Comparison of ENCODE assay signal across 1 cellular context in the genomic region with DNA sequence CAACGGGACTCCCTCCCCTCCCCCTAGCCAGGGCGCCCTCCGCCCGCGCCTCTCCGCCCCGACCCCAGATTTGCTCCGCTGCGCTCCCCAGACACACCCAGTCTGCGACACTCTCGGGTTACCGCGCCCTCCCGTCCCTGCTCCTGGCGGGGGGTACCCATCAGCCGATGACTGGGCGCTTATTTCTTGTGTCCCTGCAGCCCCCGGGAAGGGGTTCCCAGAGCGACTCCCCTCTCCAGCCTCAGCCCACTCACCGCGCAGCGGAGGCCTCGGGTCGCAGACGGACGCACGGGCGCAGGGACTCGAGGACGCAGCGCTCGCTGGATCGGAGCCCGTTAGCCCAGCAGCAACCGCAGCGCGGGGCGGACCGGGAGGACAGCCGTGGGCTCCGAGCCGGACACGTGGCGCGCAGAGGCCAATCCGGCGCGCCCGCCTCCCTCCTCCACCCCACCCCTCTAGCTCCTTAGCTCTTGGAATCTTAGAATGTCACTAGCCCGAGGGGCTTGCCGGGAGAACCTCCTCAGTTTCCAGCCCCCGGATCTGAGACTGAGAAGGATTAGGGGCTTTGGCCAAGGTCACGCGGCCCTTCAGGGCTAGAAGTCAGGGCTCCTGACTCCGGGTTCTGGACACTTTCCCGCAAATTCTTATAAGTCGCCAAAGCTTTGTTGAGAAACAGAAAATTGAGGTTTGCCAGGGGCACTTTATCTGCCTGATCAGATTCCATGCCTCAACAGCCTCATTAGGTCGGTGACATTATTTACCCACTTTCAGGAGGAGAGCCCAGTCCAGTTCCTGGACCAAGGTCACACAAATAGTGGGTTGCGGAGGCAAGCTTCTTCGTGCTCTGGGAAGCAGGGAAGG.
TF ChIP-seq lines count a peak whose summit lies in the region.

A gene (minus strand): TSS at position 354 of the 861 bp plus-strand sequence. CDS start 9,878 bp downstream, outside the sequence.

TF ChIP-seq in K562, 482 proteins besides CTCF, POLR2A, EP300 and RAD21 (continued from another document and continues in another):
- TF ChIP-seq ZNF699 (CRISPR knock-in tag; IDR thresholded peaks at IDR 0.05; ENCODE audit: insufficient replicate concordance) (no peak), LARP7 (IDR thresholded peaks at IDR 0.05) (no peak), ZNF75A (CRISPR knock-in tag; IDR thresholded peaks at IDR 0.05) (no peak), DIDO1 (tag; IDR thresholded peaks at IDR 0.05; ENCODE audit: low read depth) (no peak), RBM34 (IDR thresholded peaks at IDR 0.05; ENCODE audit: borderline replicate concordance, insufficient read depth, low read length) (no peak), SRSF7 (optimal IDR thresholded peaks at IDR 0.05; ENCODE audit: low read depth, low read length) (no peak), MAFG (tag; conservative IDR thresholded peaks at IDR 0.05) (no peak), FOXK1 (CRISPR knock-in tag; IDR thresholded peaks at IDR 0.05; ENCODE audit: borderline replicate concordance) (no peak), HMG20B (CRISPR knock-in tag; IDR thresholded peaks at IDR 0.05) (no peak), ZBTB7A (IDR thresholded peaks at IDR 0.05; ENCODE audit: borderline replicate concordance, control insufficient read depth, low read depth, low read length) (peak; percentile 31; the same call in 1 of the 2 replicates), DACH1 (IDR thresholded peaks at IDR 0.05; ENCODE audit: partially characterized antibody) (no peak), SMAD4 (CRISPR knock-in tag; conservative IDR thresholded peaks at IDR 0.05) (peak; percentile 84), ZNF217 (CRISPR knock-in tag; IDR thresholded peaks at IDR 0.05) (no peak), CHD1 (IDR thresholded peaks at IDR 0.05; ENCODE audit: low read length) (no peak), FOXJ3 (CRISPR knock-in tag; IDR thresholded peaks at IDR 0.05) (no peak), GTF2E2 (tag; IDR thresholded peaks at IDR 0.05) (no peak), ZNF583 (CRISPR knock-in tag; IDR thresholded peaks at IDR 0.05) (no peak), RFX7 (CRISPR knock-in tag; IDR thresholded peaks at IDR 0.05) (no peak), ZNF431 (CRISPR knock-in tag; IDR thresholded peaks at IDR 0.05) (peak; percentile 69; the same call in 1 of the 2 replicates), NR2F6 (CRISPR knock-in tag; IDR thresholded peaks at IDR 0.05) (no peak)
- TF ChIP-seq, protein P1, sequence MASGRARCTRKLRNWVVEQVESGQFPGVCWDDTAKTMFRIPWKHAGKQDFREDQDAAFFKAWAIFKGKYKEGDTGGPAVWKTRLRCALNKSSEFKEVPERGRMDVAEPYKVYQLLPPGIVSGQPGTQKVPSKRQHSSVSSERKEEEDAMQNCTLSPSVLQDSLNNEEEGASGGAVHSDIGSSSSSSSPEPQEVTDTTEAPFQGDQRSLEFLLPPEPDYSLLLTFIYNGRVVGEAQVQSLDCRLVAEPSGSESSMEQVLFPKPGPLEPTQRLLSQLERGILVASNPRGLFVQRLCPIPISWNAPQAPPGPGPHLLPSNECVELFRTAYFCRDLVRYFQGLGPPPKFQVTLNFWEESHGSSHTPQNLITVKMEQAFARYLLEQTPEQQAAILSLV (tag; IDR thresholded peaks at IDR 0.05): no peak
- TF ChIP-seq, protein P2, sequence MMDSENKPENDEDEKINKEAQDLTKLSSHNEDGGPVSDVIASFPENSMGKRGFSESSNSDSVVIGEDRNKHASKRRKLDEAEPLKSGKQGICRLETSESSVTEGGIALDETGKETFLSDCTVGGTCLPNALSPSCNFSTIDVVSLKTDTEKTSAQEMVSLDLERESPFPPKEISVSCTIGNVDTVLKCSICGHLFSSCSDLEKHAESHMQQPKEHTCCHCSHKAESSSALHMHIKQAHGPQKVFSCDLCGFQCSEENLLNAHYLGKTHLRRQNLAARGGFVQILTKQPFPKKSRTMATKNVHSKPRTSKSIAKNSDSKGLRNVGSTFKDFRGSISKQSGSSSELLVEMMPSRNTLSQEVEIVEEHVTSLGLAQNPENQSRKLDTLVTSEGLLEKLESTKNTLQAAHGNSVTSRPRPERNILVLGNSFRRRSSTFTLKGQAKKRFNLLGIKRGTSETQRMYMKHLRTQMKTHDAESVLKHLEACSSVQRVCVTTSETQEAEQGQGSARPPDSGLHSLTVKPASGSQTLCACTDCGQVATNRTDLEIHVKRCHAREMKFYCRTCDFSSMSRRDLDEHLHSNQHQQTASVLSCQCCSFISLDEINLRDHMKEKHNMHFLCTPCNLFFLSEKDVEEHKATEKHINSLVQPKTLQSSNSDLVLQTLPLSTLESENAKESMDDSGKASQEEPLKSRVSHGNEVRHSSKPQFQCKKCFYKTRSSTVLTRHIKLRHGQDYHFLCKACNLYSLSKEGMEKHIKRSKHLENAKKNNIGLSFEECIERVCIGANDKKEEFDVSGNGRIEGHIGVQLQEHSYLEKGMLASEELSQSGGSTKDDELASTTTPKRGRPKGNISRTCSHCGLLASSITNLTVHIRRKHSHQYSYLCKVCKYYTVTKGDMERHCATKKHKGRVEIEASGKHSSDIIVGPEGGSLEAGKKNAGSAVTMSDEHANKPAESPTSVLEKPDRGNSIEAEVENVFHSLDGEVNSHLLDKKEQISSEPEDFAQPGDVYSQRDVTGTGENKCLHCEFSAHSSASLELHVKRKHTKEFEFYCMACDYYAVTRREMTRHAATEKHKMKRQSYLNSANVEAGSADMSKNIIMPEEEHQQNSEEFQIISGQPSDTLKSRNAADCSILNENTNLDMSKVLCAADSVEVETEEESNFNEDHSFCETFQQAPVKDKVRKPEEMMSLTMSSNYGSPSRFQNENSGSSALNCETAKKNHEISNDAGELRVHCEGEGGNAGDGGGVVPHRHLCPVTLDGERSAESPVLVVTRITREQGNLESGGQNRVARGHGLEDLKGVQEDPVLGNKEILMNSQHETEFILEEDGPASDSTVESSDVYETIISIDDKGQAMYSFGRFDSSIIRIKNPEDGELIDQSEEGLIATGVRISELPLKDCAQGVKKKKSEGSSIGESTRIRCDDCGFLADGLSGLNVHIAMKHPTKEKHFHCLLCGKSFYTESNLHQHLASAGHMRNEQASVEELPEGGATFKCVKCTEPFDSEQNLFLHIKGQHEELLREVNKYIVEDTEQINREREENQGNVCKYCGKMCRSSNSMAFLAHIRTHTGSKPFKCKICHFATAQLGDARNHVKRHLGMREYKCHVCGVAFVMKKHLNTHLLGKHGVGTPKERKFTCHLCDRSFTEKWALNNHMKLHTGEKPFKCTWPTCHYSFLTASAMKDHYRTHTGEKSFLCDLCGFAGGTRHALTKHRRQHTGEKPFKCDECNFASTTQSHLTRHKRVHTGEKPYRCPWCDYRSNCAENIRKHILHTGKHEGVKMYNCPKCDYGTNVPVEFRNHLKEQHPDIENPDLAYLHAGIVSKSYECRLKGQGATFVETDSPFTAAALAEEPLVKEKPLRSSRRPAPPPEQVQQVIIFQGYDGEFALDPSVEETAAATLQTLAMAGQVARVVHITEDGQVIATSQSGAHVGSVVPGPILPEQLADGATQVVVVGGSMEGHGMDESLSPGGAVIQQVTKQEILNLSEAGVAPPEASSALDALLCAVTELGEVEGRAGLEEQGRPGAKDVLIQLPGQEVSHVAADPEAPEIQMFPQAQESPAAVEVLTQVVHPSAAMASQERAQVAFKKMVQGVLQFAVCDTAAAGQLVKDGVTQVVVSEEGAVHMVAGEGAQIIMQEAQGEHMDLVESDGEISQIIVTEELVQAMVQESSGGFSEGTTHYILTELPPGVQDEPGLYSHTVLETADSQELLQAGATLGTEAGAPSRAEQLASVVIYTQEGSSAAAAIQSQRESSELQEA (IDR thresholded peaks at IDR 0.05; ENCODE audit: low read depth): no peak
- TF ChIP-seq, protein P3, sequence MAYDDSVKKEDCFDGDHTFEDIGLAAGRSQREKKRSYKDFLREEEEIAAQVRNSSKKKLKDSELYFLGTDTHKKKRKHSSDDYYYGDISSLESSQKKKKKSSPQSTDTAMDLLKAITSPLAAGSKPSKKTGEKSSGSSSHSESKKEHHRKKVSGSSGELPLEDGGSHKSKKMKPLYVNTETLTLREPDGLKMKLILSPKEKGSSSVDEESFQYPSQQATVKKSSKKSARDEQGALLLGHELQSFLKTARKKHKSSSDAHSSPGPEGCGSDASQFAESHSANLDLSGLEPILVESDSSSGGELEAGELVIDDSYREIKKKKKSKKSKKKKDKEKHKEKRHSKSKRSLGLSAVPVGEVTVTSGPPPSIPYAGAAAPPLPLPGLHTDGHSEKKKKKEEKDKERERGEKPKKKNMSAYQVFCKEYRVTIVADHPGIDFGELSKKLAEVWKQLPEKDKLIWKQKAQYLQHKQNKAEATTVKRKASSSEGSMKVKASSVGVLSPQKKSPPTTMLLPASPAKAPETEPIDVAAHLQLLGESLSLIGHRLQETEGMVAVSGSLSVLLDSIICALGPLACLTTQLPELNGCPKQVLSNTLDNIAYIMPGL (CRISPR knock-in tag; IDR thresholded peaks at IDR 0.05): no peak
- TF ChIP-seq, protein P4, sequence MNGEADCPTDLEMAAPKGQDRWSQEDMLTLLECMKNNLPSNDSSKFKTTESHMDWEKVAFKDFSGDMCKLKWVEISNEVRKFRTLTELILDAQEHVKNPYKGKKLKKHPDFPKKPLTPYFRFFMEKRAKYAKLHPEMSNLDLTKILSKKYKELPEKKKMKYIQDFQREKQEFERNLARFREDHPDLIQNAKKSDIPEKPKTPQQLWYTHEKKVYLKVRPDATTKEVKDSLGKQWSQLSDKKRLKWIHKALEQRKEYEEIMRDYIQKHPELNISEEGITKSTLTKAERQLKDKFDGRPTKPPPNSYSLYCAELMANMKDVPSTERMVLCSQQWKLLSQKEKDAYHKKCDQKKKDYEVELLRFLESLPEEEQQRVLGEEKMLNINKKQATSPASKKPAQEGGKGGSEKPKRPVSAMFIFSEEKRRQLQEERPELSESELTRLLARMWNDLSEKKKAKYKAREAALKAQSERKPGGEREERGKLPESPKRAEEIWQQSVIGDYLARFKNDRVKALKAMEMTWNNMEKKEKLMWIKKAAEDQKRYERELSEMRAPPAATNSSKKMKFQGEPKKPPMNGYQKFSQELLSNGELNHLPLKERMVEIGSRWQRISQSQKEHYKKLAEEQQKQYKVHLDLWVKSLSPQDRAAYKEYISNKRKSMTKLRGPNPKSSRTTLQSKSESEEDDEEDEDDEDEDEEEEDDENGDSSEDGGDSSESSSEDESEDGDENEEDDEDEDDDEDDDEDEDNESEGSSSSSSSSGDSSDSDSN (IDR thresholded peaks at IDR 0.05; ENCODE audit: borderline replicate concordance in 1 of 2, low read depth in 2 of 2, low read length in 2 of 2): peak in 1 of 2 experiments; percentile 79; a peak in 2 of 4 replicates
- TF ChIP-seq, protein P5, sequence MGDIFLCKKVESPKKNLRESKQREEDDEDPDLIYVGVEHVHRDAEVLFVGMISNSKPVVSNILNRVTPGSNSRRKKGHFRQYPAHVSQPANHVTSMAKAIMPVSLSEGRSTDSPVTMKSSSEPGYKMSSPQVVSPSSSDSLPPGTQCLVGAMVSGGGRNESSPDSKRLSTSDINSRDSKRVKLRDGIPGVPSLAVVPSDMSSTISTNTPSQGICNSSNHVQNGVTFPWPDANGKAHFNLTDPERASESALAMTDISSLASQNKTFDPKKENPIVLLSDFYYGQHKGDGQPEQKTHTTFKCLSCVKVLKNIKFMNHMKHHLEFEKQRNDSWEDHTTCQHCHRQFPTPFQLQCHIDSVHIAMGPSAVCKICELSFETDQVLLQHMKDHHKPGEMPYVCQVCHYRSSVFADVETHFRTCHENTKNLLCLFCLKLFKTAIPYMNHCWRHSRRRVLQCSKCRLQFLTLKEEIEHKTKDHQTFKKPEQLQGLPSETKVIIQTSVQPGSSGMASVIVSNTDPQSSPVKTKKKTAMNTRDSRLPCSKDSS (IDR thresholded peaks at IDR 0.05; ENCODE audit: low read depth, partially characterized antibody): no peak
- TF ChIP-seq, protein P6, sequence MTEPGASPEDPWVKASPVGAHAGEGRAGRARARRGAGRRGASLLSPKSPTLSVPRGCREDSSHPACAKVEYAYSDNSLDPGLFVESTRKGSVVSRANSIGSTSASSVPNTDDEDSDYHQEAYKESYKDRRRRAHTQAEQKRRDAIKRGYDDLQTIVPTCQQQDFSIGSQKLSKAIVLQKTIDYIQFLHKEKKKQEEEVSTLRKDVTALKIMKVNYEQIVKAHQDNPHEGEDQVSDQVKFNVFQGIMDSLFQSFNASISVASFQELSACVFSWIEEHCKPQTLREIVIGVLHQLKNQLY (CRISPR knock-in tag; conservative IDR thresholded peaks at IDR 0.05): no peak
- TF ChIP-seq, protein P7, sequence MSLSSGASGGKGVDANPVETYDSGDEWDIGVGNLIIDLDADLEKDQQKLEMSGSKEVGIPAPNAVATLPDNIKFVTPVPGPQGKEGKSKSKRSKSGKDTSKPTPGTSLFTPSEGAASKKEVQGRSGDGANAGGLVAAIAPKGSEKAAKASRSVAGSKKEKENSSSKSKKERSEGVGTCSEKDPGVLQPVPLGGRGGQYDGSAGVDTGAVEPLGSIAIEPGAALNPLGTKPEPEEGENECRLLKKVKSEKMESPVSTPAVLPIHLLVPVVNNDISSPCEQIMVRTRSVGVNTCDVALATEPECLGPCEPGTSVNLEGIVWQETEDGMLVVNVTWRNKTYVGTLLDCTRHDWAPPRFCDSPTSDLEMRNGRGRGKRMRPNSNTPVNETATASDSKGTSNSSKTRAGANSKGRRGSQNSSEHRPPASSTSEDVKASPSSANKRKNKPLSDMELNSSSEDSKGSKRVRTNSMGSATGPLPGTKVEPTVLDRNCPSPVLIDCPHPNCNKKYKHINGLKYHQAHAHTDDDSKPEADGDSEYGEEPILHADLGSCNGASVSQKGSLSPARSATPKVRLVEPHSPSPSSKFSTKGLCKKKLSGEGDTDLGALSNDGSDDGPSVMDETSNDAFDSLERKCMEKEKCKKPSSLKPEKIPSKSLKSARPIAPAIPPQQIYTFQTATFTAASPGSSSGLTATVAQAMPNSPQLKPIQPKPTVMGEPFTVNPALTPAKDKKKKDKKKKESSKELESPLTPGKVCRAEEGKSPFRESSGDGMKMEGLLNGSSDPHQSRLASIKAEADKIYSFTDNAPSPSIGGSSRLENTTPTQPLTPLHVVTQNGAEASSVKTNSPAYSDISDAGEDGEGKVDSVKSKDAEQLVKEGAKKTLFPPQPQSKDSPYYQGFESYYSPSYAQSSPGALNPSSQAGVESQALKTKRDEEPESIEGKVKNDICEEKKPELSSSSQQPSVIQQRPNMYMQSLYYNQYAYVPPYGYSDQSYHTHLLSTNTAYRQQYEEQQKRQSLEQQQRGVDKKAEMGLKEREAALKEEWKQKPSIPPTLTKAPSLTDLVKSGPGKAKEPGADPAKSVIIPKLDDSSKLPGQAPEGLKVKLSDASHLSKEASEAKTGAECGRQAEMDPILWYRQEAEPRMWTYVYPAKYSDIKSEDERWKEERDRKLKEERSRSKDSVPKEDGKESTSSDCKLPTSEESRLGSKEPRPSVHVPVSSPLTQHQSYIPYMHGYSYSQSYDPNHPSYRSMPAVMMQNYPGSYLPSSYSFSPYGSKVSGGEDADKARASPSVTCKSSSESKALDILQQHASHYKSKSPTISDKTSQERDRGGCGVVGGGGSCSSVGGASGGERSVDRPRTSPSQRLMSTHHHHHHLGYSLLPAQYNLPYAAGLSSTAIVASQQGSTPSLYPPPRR (CRISPR knock-in tag; IDR thresholded peaks at IDR 0.05; ENCODE audit: borderline replicate concordance): no peak
